In the genomic region with DNA sequence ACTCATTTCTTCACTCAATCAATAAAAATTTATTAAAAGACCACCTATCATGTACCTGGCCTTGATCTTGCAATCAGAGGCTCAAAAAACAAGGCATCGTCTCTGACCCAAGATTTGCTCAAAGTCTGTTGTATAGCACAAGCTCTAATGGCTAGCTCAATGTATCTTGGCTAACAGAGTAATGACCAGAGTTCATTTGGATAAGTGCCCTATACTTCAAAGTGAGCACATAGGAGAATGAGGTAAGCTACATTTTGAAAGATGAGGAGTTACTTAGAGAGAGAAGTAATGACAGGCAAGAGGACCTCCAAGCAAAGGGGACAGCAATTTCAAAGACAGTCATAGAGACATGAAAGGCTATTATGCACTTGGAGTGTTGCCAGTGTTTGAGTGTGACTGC, we compare ENCODE assay signal across 26 cellular contexts. TPM values are rescaled to one million over a fixed set of nuclear protein-coding genes. Genes with fewer than 3 reads are reported as not detected.
A peak's percentile ranks its signal among the peaks of the same experiment; 100 is the strongest.
DNase-seq lines count a peak whose midpoint lies in the region; ATAC-seq, FAIRE-seq and TF ChIP-seq lines count a peak whose summit lies in the region.
"Had no signal": no experiment of that assay in that cellular context is flagged by ENCODE, and none has a peak within 500 bp of the region (broad histone marks: within the 10 kb centered on the region; RNA-seq: fewer than 3 reads in every experiment).

No MANE protein-coding gene starts in this region.

- no peaks in the 10 kb centered on the region for H3K4me1 ChIP-seq in A549
- H3K4me1 ChIP-seq in gastroesophageal sphincter: no peaks in the 10 kb centered on the region
- H3K4me1 ChIP-seq: BE2C; BLaER1 treated with 17β-estradiol and CSF1 and Interleukin-3, amounts not matched to agents 10 nM and 100 nM had no signal

- BruUV-seq in MCF 10A (replicated peaks; lab: Mats Ljungman, UMichigan): no TSS peak

- no peak overlapping the region for H3K4me2 ChIP-seq in A549
- H3K4me2 ChIP-seq: BLaER1 treated with 17β-estradiol and CSF1 and Interleukin-3, amounts not matched to agents 10 nM and 100 nM had no signal

- H3K36me3 ChIP-seq in gastroesophageal sphincter: no peaks in the 10 kb centered on the region
- H3K36me3 ChIP-seq: BE2C; BLaER1 treated with 17β-estradiol and CSF1 and Interleukin-3, amounts not matched to agents 10 nM and 100 nM had no signal

- peak; percentile 74 for FAIRE-seq in A549 (lab: Jason Lieb, UNC)
- FAIRE-seq: A204.1, D721Med, GM12878, GM19239, H1 had no signal

- no peak for TF ChIP-seq CTCF in A549 (IDR thresholded peaks at IDR 0.05)
- TF ChIP-seq CTCF in MCF 10A (IDR thresholded peaks at IDR 0.05; ENCODE audit: unreplicated experiment): no peak
- no peak for TF ChIP-seq CTCF in gastroesophageal sphincter (IDR thresholded peaks at IDR 0.05)

- peaks cover 6% of the 10 kb centered on the region for H3K36me3 Mint-ChIP-seq in MCF 10A (ENCODE audit: insufficient read depth, unreplicated experiment)
- H3K36me3 Mint-ChIP-seq: CD14-positive monocyte; CD8-positive, alpha-beta memory T cell had no signal

- TF ChIP-seq RAD21 in A549 (conservative IDR thresholded peaks at IDR 0.05 in 1 of 2, IDR thresholded peaks at IDR 0.05 in 1 of 2): no peak

- CTCF ChIA-PET in A549 (lab: Yijun Ruan, JAX) (no interaction called here), MCF 10A (lab: Yijun Ruan, JAX) (interaction anchor here (0.6 to 0.9 kb wide), 3 partner anchors 300 to 862 kb away, joined by 3 to 5 read pairs (median 4); no protein-coding TSS in a partner anchor)

- H3K4me3 ChIP-seq in A549: no peak overlapping the region
- H3K4me3 ChIP-seq in gastroesophageal sphincter: no peak overlapping the region
- H3K4me3 ChIP-seq: BLaER1 treated with 17β-estradiol and CSF1 and Interleukin-3, amounts not matched to agents 10 nM and 100 nM; GM12878; GM23248 had no signal

- H3K9me3 ChIP-seq in A549 (no peaks in the 10 kb centered on the region), gastroesophageal sphincter (no peaks in the 10 kb centered on the region)
- H3K9me3 ChIP-seq: BE2C had no signal

- peaks cover 10% of the 10 kb centered on the region for H3K9me3 Mint-ChIP-seq in MCF 10A (ENCODE audit: unreplicated experiment)
- H3K9me3 Mint-ChIP-seq: CD4-positive, alpha-beta T cell; CD8-positive, alpha-beta memory T cell had no signal

- ATAC-seq in A549: no peak
- no peak for ATAC-seq in gastroesophageal sphincter
- ATAC-seq: GM12878, HCT116 had no signal

- no peak for TF ChIP-seq EP300 in A549 (IDR thresholded peaks at IDR 0.05)
- TF ChIP-seq EP300 in gastroesophageal sphincter (IDR thresholded peaks at IDR 0.05): no peak

- intact Hi-C loops in MCF 10A (cut with micrococcal nuclease): no loop called here

- 13% methylated on average over 1 of the region's 1 CpG for WGBS in A549 (ENCODE audit: missing lambda C conversion rate)
- 43% methylated on average over 1 of the region's 1 CpG; no CpG with 5 or more reads in 1 of the 2 donors for WGBS in gastroesophageal sphincter (ENCODE audit: low coverage in 1 of 2), 2 donors

- H3K27me3 Mint-ChIP-seq in MCF 10A (ENCODE audit: insufficient read depth, unreplicated experiment): no peaks in the 10 kb centered on the region

- H3K27ac ChIP-seq in A549: no peak overlapping the region
- no peak overlapping the region for H3K27ac ChIP-seq in gastroesophageal sphincter
- H3K27ac ChIP-seq: 22Rv1; BLaER1 treated with 17β-estradiol and CSF1 and Interleukin-3, amounts not matched to agents 10 nM and 100 nM; GM23248 had no signal

- no peaks in the 10 kb centered on the region for H3K27me3 ChIP-seq in gastroesophageal sphincter
- H3K27me3 ChIP-seq: BE2C had no signal

- H3K27ac Mint-ChIP-seq in MCF 10A (ENCODE audit: low read depth, unreplicated experiment): no peak overlapping the region
- H3K27ac Mint-ChIP-seq: CD14-positive monocyte; CD4-positive, alpha-beta T cell; CD8-positive, alpha-beta memory T cell had no signal

- TF ChIP-seq POLR2A in A549 (IDR thresholded peaks at IDR 0.05; ENCODE audit: low read length): no peak
- TF ChIP-seq POLR2A in gastroesophageal sphincter (IDR thresholded peaks at IDR 0.05): no peak

- H3K4me3 Mint-ChIP-seq in MCF 10A (ENCODE audit: unreplicated experiment): no peak overlapping the region
- H3K4me3 Mint-ChIP-seq: CD14-positive monocyte; CD4-positive, alpha-beta T cell; CD8-positive, alpha-beta memory T cell had no signal

- POLR2A ChIA-PET in A549 (lab: Yijun Ruan, JAX) (interaction anchor here (0.6 kb wide), 1 partner anchor 477 kb away, joined by 3 read pairs; no protein-coding TSS in a partner anchor), MCF 10A (lab: Yijun Ruan, JAX) (no interaction called here)

- no peaks in the 10 kb centered on the region for H3K4me1 Mint-ChIP-seq in MCF 10A (ENCODE audit: insufficient read depth, unreplicated experiment)
- H3K4me1 Mint-ChIP-seq: CD14-positive monocyte; CD8-positive, alpha-beta memory T cell had no signal

- DNase-seq in NCI-H1105 treated with DMSO at 0.1 percent for 48 hours (lab: John Stamatoyannopoulos, UW) (peak; percentile 38), NCI-H1105 (lab: John Stamatoyannopoulos, UW) (no peak), A549 (ENCODE audit: low read depth in 1 of 2, low spot score in 1 of 2) (no peak), NCI-H2227 (lab: John Stamatoyannopoulos, UW; ENCODE audit: unreplicated experiment) (peak; percentile 52), MCF 10A (ENCODE audit: unreplicated experiment) (no peak)
- DNase-seq: ACHN; AML-193; BE2C; CD4-positive, alpha-beta T cell; CD8-positive, alpha-beta memory T cell; DMS 273 treated with DMSO at 0.1 percent for 48 hours; DMS79; EL; GDM1; GM23248; H7 had no signal

TF ChIP-seq in A549, 52 proteins besides CTCF, POLR2A, EP300 and RAD21:
- TF ChIP-seq SMC3 (IDR thresholded peaks at IDR 0.05) (no peak), NR3C1 (IDR thresholded peaks at IDR 0.05) (no peak), NPAS2 (CRISPR knock-in tag; IDR thresholded peaks at IDR 0.05; ENCODE audit: borderline replicate concordance) (no peak), MYC (IDR thresholded peaks at IDR 0.05; ENCODE audit: borderline replicate concordance, low read length) (no peak), FOSL2 (IDR thresholded peaks at IDR 0.05) (no peak), FOSL2 (CRISPR knock-in tag; IDR thresholded peaks at IDR 0.05) (no peak), SREBF2 (IDR thresholded peaks at IDR 0.05) (no peak), MAZ (IDR thresholded peaks at IDR 0.05; ENCODE audit: borderline replicate concordance, low read depth, low read length) (no peak), RARB (CRISPR knock-in tag; IDR thresholded peaks at IDR 0.05) (no peak), BHLHE40 (IDR thresholded peaks at IDR 0.05; ENCODE audit: low read depth, low read length) (no peak), ZFP36 (IDR thresholded peaks at IDR 0.05; ENCODE audit: borderline replicate concordance, partially characterized antibody) (no peak), CHD2 (IDR thresholded peaks at IDR 0.05; ENCODE audit: low read length, partially characterized antibody) (no peak), HEYL (CRISPR knock-in tag; IDR thresholded peaks at IDR 0.05) (no peak), NFE2L2 (conservative IDR thresholded peaks at IDR 0.05; ENCODE audit: low read length) (no peak), EHMT2 (IDR thresholded peaks at IDR 0.05; ENCODE audit: low read depth) (no peak), PBX3 (IDR thresholded peaks at IDR 0.05) (no peak), HDAC2 (IDR thresholded peaks at IDR 0.05) (no peak), HOXA7 (CRISPR knock-in tag; IDR thresholded peaks at IDR 0.05) (no peak), HES2 (IDR thresholded peaks at IDR 0.05) (no peak)
- TF ChIP-seq, protein P1, sequence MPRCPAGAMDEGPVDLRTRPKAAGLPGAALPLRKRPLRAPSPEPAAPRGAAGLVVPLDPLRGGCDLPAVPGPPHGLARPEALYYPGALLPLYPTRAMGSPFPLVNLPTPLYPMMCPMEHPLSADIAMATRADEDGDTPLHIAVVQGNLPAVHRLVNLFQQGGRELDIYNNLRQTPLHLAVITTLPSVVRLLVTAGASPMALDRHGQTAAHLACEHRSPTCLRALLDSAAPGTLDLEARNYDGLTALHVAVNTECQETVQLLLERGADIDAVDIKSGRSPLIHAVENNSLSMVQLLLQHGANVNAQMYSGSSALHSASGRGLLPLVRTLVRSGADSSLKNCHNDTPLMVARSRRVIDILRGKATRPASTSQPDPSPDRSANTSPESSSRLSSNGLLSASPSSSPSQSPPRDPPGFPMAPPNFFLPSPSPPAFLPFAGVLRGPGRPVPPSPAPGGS (IDR thresholded peaks at IDR 0.05): no peak

RNA-seq across cellular contexts. Expression of gene GABRQ, which starts 22.9 kb away (rescaled TPM):
- polyA plus RNA-seq in A549 (2011; rRNA removed) (0.50 and 0.54 TPM in 2 replicates), A549 (2017; fragmentation: RNase III; extraction: RNeasy Plus Mini Kit Qiagen cat#74134 plus additional on column Dnase treatment) (0.52 to 0.72 TPM (median 0.70 TPM) in 3 replicates)
- polyA plus RNA-seq in A549 (2012; cell fraction: cytosol; rRNA removed): 0.28 and 0.40 TPM in 2 replicates
- 0.19 and 0.27 TPM in 2 replicates for polyA plus RNA-seq in A549 (2012; cell fraction: nucleus; rRNA removed)
- 0.54 and 0.78 TPM in 2 replicates for polyA minus RNA-seq in A549 (2011; rRNA and poly(A)+ RNA removed)
- total RNA-seq in MCF 10A (2022) (0.05 TPM in 1 of 2 replicates, not detected in the other), gastroesophageal sphincter (under 1 TPM in 1 of 4 donors, not detected in 3; 0.07 TPM)
- total RNA-seq: CD4-positive, alpha-beta T cell; CD8-positive, alpha-beta memory T cell; GM12878; GM23248 had no signal
- polyA plus RNA-seq: CD14-positive monocyte; CD8-positive, alpha-beta memory T cell; GM23248 had no signal

Comparison
In these comparisons a context has a peak if more than half of its experiments do, and no peak if none do; other contexts are left out.
1. DNase-seq: peak in NCI-H1105 treated with DMSO at 0.1 percent for 48 hours (single experiment) and NCI-H2227 (single experiment); none in NCI-H1105 (single experiment), A549 (0 of 2) and MCF 10A (single experiment).